Comparison of ENCODE assay signal across 10 cellular contexts in the genomic region with DNA sequence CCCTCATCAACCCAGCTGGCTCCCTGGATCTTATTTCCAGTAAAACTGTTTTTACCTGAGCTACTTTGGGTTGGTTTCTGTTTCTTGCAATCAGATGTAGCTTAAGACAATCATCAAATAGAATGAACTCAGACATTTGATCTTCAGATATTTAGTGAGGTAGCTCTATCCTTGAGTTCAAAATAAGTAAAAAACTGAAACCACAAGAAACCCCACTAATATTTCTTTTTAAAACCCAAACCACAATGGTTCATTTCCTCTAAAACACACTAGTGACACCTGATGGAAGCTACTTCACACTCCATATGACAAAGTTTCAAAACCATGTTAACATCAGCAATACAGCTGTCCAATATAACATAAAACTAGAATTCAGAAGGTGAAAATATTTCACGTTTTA. TPM values are rescaled to one million over a fixed set of nuclear protein-coding genes. Genes with fewer than 3 reads are reported as not detected.
DNase-seq lines count a peak whose midpoint lies in the region; ATAC-seq and TF ChIP-seq lines count a peak whose summit lies in the region.
"Had no signal": no experiment of that assay in that cellular context is flagged by ENCODE, and none has a peak within 500 bp of the region (broad histone marks: within the 10 kb centered on the region; RNA-seq: fewer than 3 reads in every experiment).

No MANE protein-coding gene starts in this region.

- H3K9me3 ChIP-seq in DOHH2 (ENCODE audit: control insufficient read depth, insufficient read depth, low read length), result no peaks in the 10 kb centered on the region
- no peaks in the 10 kb centered on the region for H3K9me3 ChIP-seq in esophagus squamous epithelium

- no peaks in the 10 kb centered on the region for H3K27me3 Mint-ChIP-seq in activated T-helper 17 cell treated with anti-CD3 and anti-CD28 coated beads, Interleukin-2, amount 50 U/mL, for 72 hours

- no peaks in the 10 kb centered on the region for H3K27me3 ChIP-seq in DOHH2 (ENCODE audit: control insufficient read depth, low read length)
- no peaks in the 10 kb centered on the region for H3K27me3 ChIP-seq in esophagus squamous epithelium
- H3K27me3 ChIP-seq: dorsolateral prefrontal cortex had no signal

- H3K9me3 Mint-ChIP-seq in activated T-helper 17 cell treated with anti-CD3 and anti-CD28 coated beads, Interleukin-2, amount 50 U/mL, for 72 hours, result no peaks in the 10 kb centered on the region

- WGBS in esophagus squamous epithelium, 2 donors, result 56 to 61% methylated on average over 1 of the region's 1 CpG

- peak overlapping the region; percentile 53 for H3K4me2 ChIP-seq in DOHH2 (ENCODE audit: low read length)

- DNase-seq in GM19238 (ENCODE audit: insufficient read length, low spot score), result peak; percentile 19
- DNase-seq in amniotic stem cell (lab: John Stamatoyannopoulos, UW), result no peak
- DNase-seq in mesenteric fat pad (ENCODE audit: low spot score), result no peak
- DNase-seq in esophagus squamous epithelium (lab: John Stamatoyannopoulos, UW), result no peak
- no peak for DNase-seq in HPDE6-E6E7 (ENCODE audit: extremely low spot score)
- DNase-seq: dorsolateral prefrontal cortex, NCI-H1436 treated with DMSO at 0.1 percent for 48 hours had no signal

- peaks cover 34% of the 10 kb centered on the region for H3K4me1 ChIP-seq in DOHH2 (ENCODE audit: control insufficient read depth, low read length)
- H3K4me1 ChIP-seq in esophagus squamous epithelium, result no peaks in the 10 kb centered on the region

- H3K27ac Mint-ChIP-seq in activated T-helper 17 cell treated with anti-CD3 and anti-CD28 coated beads, Interleukin-2, amount 50 U/mL, for 72 hours, result peak overlapping the region; percentile 71

- peaks cover 77% of the 10 kb centered on the region for H3K36me3 Mint-ChIP-seq in activated T-helper 17 cell treated with anti-CD3 and anti-CD28 coated beads, Interleukin-2, amount 50 U/mL, for 72 hours (ENCODE audit: low read depth)

- peak overlapping the region; percentile 9; the same call in 1 of the 2 replicates for H3K27ac ChIP-seq in DOHH2 (ENCODE audit: low read depth, low read length)
- H3K27ac ChIP-seq in esophagus squamous epithelium, result no peak overlapping the region
- H3K27ac ChIP-seq: dorsolateral prefrontal cortex had no signal

- peaks cover 40% of the 10 kb centered on the region for H3K36me3 ChIP-seq in DOHH2 (ENCODE audit: control insufficient read depth, low read length)
- H3K36me3 ChIP-seq in esophagus squamous epithelium, result peaks cover 3 to 59% (median 13%) of the 10 kb centered on the region in 3 donors

- H3F3A ChIP-seq in DOHH2 (ENCODE audit: control insufficient read depth, insufficient read depth), result no peaks in the 10 kb centered on the region

- H3K9me2 ChIP-seq in DOHH2 (replicated peaks; ENCODE audit: control insufficient read depth, low read length), result no peaks in the 10 kb centered on the region

- peak; percentile 85 for ATAC-seq in HG03066 (IDR thresholded peaks at IDR 0.05; ENCODE audit: low read depth, unreplicated experiment)
- peak; percentile 32 for ATAC-seq in activated T-helper 17 cell treated with anti-CD3 and anti-CD28 coated beads, Interleukin-2, amount 50 U/mL, for 72 hours (replicated peaks)

- no peak for TF ChIP-seq POLR2A in esophagus squamous epithelium (IDR thresholded peaks at IDR 0.05)

- peaks cover 17% of the 10 kb centered on the region for H3K4me1 Mint-ChIP-seq in activated T-helper 17 cell treated with anti-CD3 and anti-CD28 coated beads, Interleukin-2, amount 50 U/mL, for 72 hours

- intact Hi-C loops in esophagus squamous epithelium (cut with DNase I), result no loop called here

- TF ChIP-seq CTCF in DOHH2 (IDR thresholded peaks at IDR 0.05; ENCODE audit: low read depth, low read length, poor library complexity, severe bottlenecking) (no peak), esophagus squamous epithelium (IDR thresholded peaks at IDR 0.05) (no peak)

- no peaks in the 10 kb centered on the region for H4K20me1 ChIP-seq in DOHH2 (ENCODE audit: control insufficient read depth, insufficient read depth, low read depth, low read length)

- H3K79me2 ChIP-seq in DOHH2 (ENCODE audit: control insufficient read depth, low read length), result no peaks in the 10 kb centered on the region

- no peak overlapping the region for H3K4me3 Mint-ChIP-seq in activated T-helper 17 cell treated with anti-CD3 and anti-CD28 coated beads, Interleukin-2, amount 50 U/mL, for 72 hours

- H3K4me3 ChIP-seq in DOHH2 (ENCODE audit: low read length) (no peak overlapping the region; the same call in 1 of the 2 replicates), esophagus squamous epithelium (no peak overlapping the region)
- H3K4me3 ChIP-seq: dorsolateral prefrontal cortex had no signal

RNA-seq across cellular contexts. Expression of a gene that starts 37.8 kb away (rescaled TPM):
- not detected for total RNA-seq in activated T-helper 17 cell treated with anti-CD3 and anti-CD28 coated beads, Interleukin-2, amount 50 U/mL, for 72 hours
- not detected for total RNA-seq in mesenteric fat pad
- not detected for total RNA-seq in esophagus squamous epithelium
